20 cellular contexts compared by ENCODE assay signal in the genomic region with DNA sequence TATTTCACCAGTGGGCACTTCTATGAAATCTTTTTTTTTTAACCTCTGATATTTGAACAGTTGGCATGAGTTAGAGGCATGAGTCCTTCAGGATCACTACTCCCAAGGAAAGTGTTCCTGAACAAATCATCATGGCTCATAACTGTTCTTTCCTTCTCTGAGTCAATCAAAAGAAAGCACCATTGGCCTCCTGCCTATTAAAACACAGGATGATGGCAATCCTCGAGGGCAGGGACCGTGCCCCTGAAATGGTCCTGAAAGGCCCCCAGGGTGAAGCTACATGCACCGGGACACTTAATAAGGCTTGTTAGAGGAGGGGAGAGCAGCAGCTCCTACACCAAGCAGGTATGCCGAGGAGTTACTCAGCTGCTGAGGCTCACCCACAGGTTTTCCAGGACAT. TPM values are rescaled to one million over a fixed set of nuclear protein-coding genes. Genes with fewer than 3 reads are reported as not detected.
DNase-seq lines count a peak whose midpoint lies in the region; ATAC-seq and TF ChIP-seq lines count a peak whose summit lies in the region.
"Had no signal": no experiment of that assay in that cellular context is flagged by ENCODE, and none has a peak within 500 bp of the region (broad histone marks: within the 10 kb centered on the region; RNA-seq: fewer than 3 reads in every experiment).

No MANE protein-coding gene starts in this region.

- no peak for TF ChIP-seq CTCF in IMR-90 (conservative IDR thresholded peaks at IDR 0.05; ENCODE audit: low read depth, low read length)
- TF ChIP-seq CTCF in ascending aorta (IDR thresholded peaks at IDR 0.05): no peak
- TF ChIP-seq CTCF in fibroblast of pulmonary artery (IDR thresholded peaks at IDR 0.05; ENCODE audit: low read length, missing control alignments): no peak
- no peak for TF ChIP-seq CTCF in thoracic aorta (IDR thresholded peaks at IDR 0.05)
- no peak for TF ChIP-seq CTCF in coronary artery (IDR thresholded peaks at IDR 0.05)

- no peak overlapping the region for H3K56ac ChIP-seq in IMR-90 (ENCODE audit: extremely low read depth, insufficient read depth, low read length)

- POLR2A ChIA-PET in IMR-90 (lab: Charles Lee; ENCODE audit: unreplicated experiment): no interaction called here

- H2BK20ac ChIP-seq in IMR-90 (ENCODE audit: low read depth, low read length): no peak overlapping the region

- no peak for TF ChIP-seq RAD21 in IMR-90 (IDR thresholded peaks at IDR 0.05; ENCODE audit: low read length)

- no peak overlapping the region for H3K18ac ChIP-seq in IMR-90 (ENCODE audit: low read depth, low read length)

- H3K4me1 ChIP-seq in IMR-90 (ENCODE audit: control insufficient read depth, insufficient read depth, low read length) (peaks cover 11% of the 10 kb centered on the region), ascending aorta (peaks cover 8 to 26% of the 10 kb centered on the region in 2 donors), thoracic aorta (ENCODE audit: control insufficient read depth in 1 of 2, low read depth in 2 of 2) (peaks cover 14 to 35% of the 10 kb centered on the region in 2 donors)

- no peak overlapping the region for H4K5ac ChIP-seq in IMR-90 (ENCODE audit: low read depth, low read length)

- dilution Hi-C loops in IMR-90 (cut with HindIII; ENCODE audit: low sequenced_read_pairs, unreplicated experiment): no loop called here

- intact Hi-C loops in IMR-90 (cut with micrococcal nuclease): no loop called here
- intact Hi-C loops in ascending aorta (cut with DNase I): loop anchor here (1.0 to 10.0 kb wide), 3 partner anchors 20 to 834 kb away; no protein-coding TSS in a partner anchor

- no peaks in the 10 kb centered on the region for H3K79me1 ChIP-seq in IMR-90 (ENCODE audit: low read depth in 1 of 2, low read length in 2 of 2)

- H2BK15ac ChIP-seq in IMR-90 (ENCODE audit: low read depth, low read length): no peak overlapping the region

- no peak overlapping the region for H2AK5ac ChIP-seq in IMR-90 (ENCODE audit: low read depth, low read length)

- H3K4ac ChIP-seq in IMR-90 (ENCODE audit: low read depth, low read length): no peak overlapping the region

- CTCF ChIA-PET in IMR-90 (lab: Yijun Ruan, JAX): no interaction called here

- in situ Hi-C loops in IMR-90 (cut with MboI; ENCODE audit: low sequenced_read_pairs): loop anchor here (25.0 kb wide), 1 partner anchor 1004 kb away; the partner anchor contains the start of gene LOXHD1

- H3K14ac ChIP-seq in IMR-90 (replicated peaks; ENCODE audit: low read depth, low read length): no peak overlapping the region

- peaks cover 3% of the 10 kb centered on the region; the same call in 1 of the 2 replicates for H3K9me1 ChIP-seq in IMR-90 (ENCODE audit: insufficient read depth, low read length)

- H2BK120ac ChIP-seq in IMR-90 (ENCODE audit: low read depth, low read length): no peak overlapping the region

- WGBS in IMR-90 (ENCODE audit: extremely low coverage in 2 of 2, insufficient read length in 1 of 2), 2 experiments: 100% methylated on average over 1 of the region's 4 CpGs; no CpG with 5 or more reads in 1 of the 2 experiments

- no TSS peak for BruUV-seq in IMR-90 (replicated peaks; lab: Mats Ljungman, UMichigan)

- ATAC-seq in IMR-90 (ENCODE audit: low read depth): no peak
- ATAC-seq in thoracic aorta (ENCODE audit: insufficient number of reproducible peaks, low FRiP score, low read depth): peak; percentile 53
- no peak for ATAC-seq in GM21786 (IDR thresholded peaks at IDR 0.05; ENCODE audit: unreplicated experiment)
- ATAC-seq: activated naive CD8-positive, alpha-beta T cell treated with anti-CD3 and anti-CD28 coated beads, Interleukin-2, amount 50 U/mL, for 24 hours; left lobe of liver; stimulated activated naive CD8-positive, alpha-beta T cell treated with anti-CD3 and anti-CD28 coated beads, Interleukin-15, Interleukin-2, amounts not matched to agents 100 U/mL and 50 U/mL, for 24 hours had no signal

- peak; percentile 48 for DNase-seq in IMR-90
- DNase-seq in ascending aorta (ENCODE audit: low spot score in 2 of 2): peak in 1 of 2 donors; percentile 77
- peak; percentile 8 for DNase-seq in fibroblast of pulmonary artery (ENCODE audit: low read depth)
- DNase-seq in thoracic aorta (ENCODE audit: low spot score): no peak
- no peak for DNase-seq in T-helper 2 cell
- DNase-seq in coronary artery (ENCODE audit: low spot score): no peak
- DNase-seq: activated CD4-positive, alpha-beta T cell treated with anti-CD3 and anti-CD28 coated beads for 48 hours; activated naive CD8-positive, alpha-beta T cell treated with anti-CD3 and anti-CD28 coated beads, Interleukin-2, amount 50 U/mL, for 24 hours; Calu3; NCI-H146; NCI-H2171; NCI-H69; Right ventricle myocardium superior; stimulated activated CD4-positive, alpha-beta T cell treated with anti-CD3 and anti-CD28 coated beads, Interleukin-2, amount 100 ng/mL, for 24 hours; stimulated activated naive CD8-positive, alpha-beta T cell treated with anti-CD3 and anti-CD28 coated beads, Interleukin-15, Interleukin-2, amounts not matched to agents 100 U/mL and 50 U/mL, for 24 hours had no signal

- no peak for TF ChIP-seq POLR2A in IMR-90 (IDR thresholded peaks at IDR 0.05; ENCODE audit: low read depth, low read length)

- H2BK5ac ChIP-seq in IMR-90 (ENCODE audit: low read depth, low read length, poor library complexity, severe bottlenecking): no peak overlapping the region

- H4K20me1 ChIP-seq in IMR-90 (ENCODE audit: insufficient read depth, low read length): no peaks in the 10 kb centered on the region

- H3K27me3 ChIP-seq in IMR-90 (ENCODE audit: control insufficient read depth, insufficient read depth, low read length) (peaks cover 10% of the 10 kb centered on the region; the same call in 1 of the 2 replicates), ascending aorta (no peaks in the 10 kb centered on the region), thoracic aorta (replicated peaks; ENCODE audit: insufficient read depth) (no peaks in the 10 kb centered on the region)

- no peak overlapping the region for H3K9ac ChIP-seq in IMR-90 (ENCODE audit: low read depth, low read length)

- no peak overlapping the region for H4K91ac ChIP-seq in IMR-90 (ENCODE audit: insufficient read depth, low read depth, low read length)

- H3K4me3 ChIP-seq in IMR-90 (ENCODE audit: insufficient read depth, low read depth, low read length) (no peak overlapping the region), ascending aorta (no peak overlapping the region), fibroblast of pulmonary artery (replicated peaks; ENCODE audit: low read depth, low read length) (no peak overlapping the region), thoracic aorta (no peak overlapping the region), coronary artery (no peak overlapping the region)

- no peaks in the 10 kb centered on the region for H3K36me3 ChIP-seq in IMR-90 (ENCODE audit: control insufficient read depth, insufficient read depth, low read length)
- H3K36me3 ChIP-seq in ascending aorta: no peaks in the 10 kb centered on the region
- H3K36me3 ChIP-seq in thoracic aorta: no peaks in the 10 kb centered on the region

- no peak overlapping the region for H2AK9ac ChIP-seq in IMR-90 (replicated peaks; ENCODE audit: low read depth, low read length, poor library complexity)

- H3K27ac ChIP-seq in IMR-90 (ENCODE audit: insufficient read depth, low read length) (no peak overlapping the region), ascending aorta (peak overlapping the region; percentile 57 to 72), thoracic aorta (peak overlapping the region in 1 of 2 donors; percentile 48), coronary artery (peak overlapping the region in 1 of 2 donors; percentile 20)

- H3K9me3 ChIP-seq in IMR-90 (ENCODE audit: control insufficient read depth, insufficient read depth, low read length) (no peaks in the 10 kb centered on the region), ascending aorta (no peaks in the 10 kb centered on the region), thoracic aorta (no peaks in the 10 kb centered on the region)

- H3K23ac ChIP-seq in IMR-90 (ENCODE audit: low read depth, low read length): no peak overlapping the region

- H3K4me2 ChIP-seq in IMR-90 (ENCODE audit: low read depth, low read length): no peak overlapping the region

- H2AFZ ChIP-seq in IMR-90 (replicated peaks; ENCODE audit: low read length, poor library complexity): no peak overlapping the region

- H4K8ac ChIP-seq in IMR-90 (ENCODE audit: low read depth in 2 of 2, low read length in 2 of 2): no peak overlapping the region

TF ChIP-seq in IMR-90, 13 proteins besides CTCF, POLR2A, EP300 and RAD21 (continues in another document):
- TF ChIP-seq NFE2L2 (IDR thresholded peaks at IDR 0.05; ENCODE audit: low read depth, low read length) (no peak), SMC3 (IDR thresholded peaks at IDR 0.05; ENCODE audit: low read depth, low read length) (no peak), MAFK (IDR thresholded peaks at IDR 0.05; ENCODE audit: low read depth, low read length) (no peak), MAZ (IDR thresholded peaks at IDR 0.05; ENCODE audit: borderline replicate concordance, low read depth, low read length) (no peak), CHD1 (IDR thresholded peaks at IDR 0.05; ENCODE audit: low read depth, low read length) (no peak), RFX5 (IDR thresholded peaks at IDR 0.05; ENCODE audit: low read depth, low read length) (no peak), MXI1 (IDR thresholded peaks at IDR 0.05; ENCODE audit: borderline replicate concordance, low read depth, low read length) (no peak), CEBPB (IDR thresholded peaks at IDR 0.05; ENCODE audit: low read depth, low read length) (no peak), RCOR1 (IDR thresholded peaks at IDR 0.05; ENCODE audit: insufficient replicate concordance, low read length) (no peak), FOS (IDR thresholded peaks at IDR 0.05; ENCODE audit: low read depth, low read length) (no peak), USF2 (IDR thresholded peaks at IDR 0.05; ENCODE audit: low read depth, low read length) (no peak), BHLHE40 (IDR thresholded peaks at IDR 0.05; ENCODE audit: low read depth, low read length) (no peak)

RNA-seq across cellular contexts. Expression of gene SLC14A2, which starts 43.5 kb away (rescaled TPM):
- total RNA-seq in IMR-90 (2012; rRNA removed) (not detected in 2 replicates), ascending aorta (not detected), thoracic aorta (under 1 TPM in 1 of 2 donors, not detected in 1; 0.35 TPM)
- 0.03 TPM in 1 of 2 replicates, not detected in the other for polyA plus RNA-seq in IMR-90 (2012; rRNA removed)
- polyA plus RNA-seq in IMR-90 (2012; cell fraction: cytosol; rRNA removed): not detected in 2 replicates
- not detected in 2 replicates for polyA plus RNA-seq in IMR-90 (2012; cell fraction: nucleus; rRNA removed; ENCODE audit: low replicate concordance)
- total RNA-seq: Calu3, dermis microvascular lymphatic vessel endothelial cell, left lobe of liver, Right ventricle myocardium superior, skeletal muscle tissue had no signal
- polyA plus RNA-seq: IgD-negative memory B cell had no signal

Comparison
In these comparisons a context has a peak if more than half of its experiments do, and no peak if none do; other contexts are left out.
1. DNase-seq: peak in IMR-90 (single experiment) and fibroblast of pulmonary artery (single experiment); none in thoracic aorta (single experiment), T-helper 2 cell (0 of 5) and coronary artery (single experiment).